9 cellular contexts compared by ENCODE assay signal in genomic region chr1:29238601-29238964, GRCh38. TPM values are rescaled to one million over a fixed set of nuclear protein-coding genes. Genes with fewer than 3 reads are reported as not detected.
DNase-seq lines count a peak whose midpoint lies in the region; ATAC-seq and TF ChIP-seq lines count a peak whose summit lies in the region.
"Had no signal": no experiment of that assay in that cellular context is flagged by ENCODE, and none has a peak within 500 bp of the region (broad histone marks: within the 10 kb centered on the region; RNA-seq: fewer than 3 reads in every experiment).

No MANE protein-coding gene starts in this region.

- no peak overlapping the region for H3K27ac Mint-ChIP-seq in H9
- no peak overlapping the region for H3K27ac Mint-ChIP-seq in activated CD8-positive, alpha-beta T cell treated with anti-CD3 and anti-CD28 coated beads for 36 hours
- H3K27ac Mint-ChIP-seq in glutamatergic neuron (ENCODE audit: unreplicated experiment): peak overlapping the region; percentile 57

- H2AK5ac ChIP-seq in H9 (ENCODE audit: insufficient read length, low read length): no peak overlapping the region

- H3K4me1 Mint-ChIP-seq in H9: peaks cover 35 to 39% of the 10 kb centered on the region in 2 experiments
- peaks cover 13% of the 10 kb centered on the region for H3K4me1 Mint-ChIP-seq in activated CD8-positive, alpha-beta T cell treated with anti-CD3 and anti-CD28 coated beads for 36 hours (ENCODE audit: low read depth)
- H3K4me1 Mint-ChIP-seq in glutamatergic neuron (ENCODE audit: low read depth, unreplicated experiment): peaks cover 31% of the 10 kb centered on the region

- H3K23me2 ChIP-seq in H9 (ENCODE audit: insufficient read length, low read depth, low read length, poor library complexity, severe bottlenecking): peaks cover 14% of the 10 kb centered on the region

- H3K27me3 ChIP-seq in H9 (ENCODE audit: insufficient read depth, low read length): peaks cover 15% of the 10 kb centered on the region; the same call in 1 of the 2 replicates
- H3K27me3 ChIP-seq in skeletal muscle satellite cell (ENCODE audit: control insufficient read depth, insufficient read depth, low read length): peaks cover 10% of the 10 kb centered on the region

- H3K9ac ChIP-seq in H9 (ENCODE audit: extremely low read depth, insufficient read length, low read length) (no peak overlapping the region), skeletal muscle satellite cell (ENCODE audit: low read depth, low read length) (no peak overlapping the region)

- H2BK120ac ChIP-seq in H9 (ENCODE audit: low read depth, low read length, poor library complexity, severe bottlenecking): no peak overlapping the region

- no peak overlapping the region for H2AFZ ChIP-seq in H9 (ENCODE audit: low read length)

- no peak for DNase-seq in H9
- no peak for DNase-seq in activated CD8-positive, alpha-beta T cell treated with anti-CD3 and anti-CD28 coated beads for 36 hours
- no peak for DNase-seq in glutamatergic neuron
- DNase-seq in HCEC 1CT: no peak
- DNase-seq in NCI-H1417 (lab: John Stamatoyannopoulos, UW): no peak
- DNase-seq: NCI-H146 had no signal

- no peak overlapping the region for H3K23ac ChIP-seq in H9 (ENCODE audit: insufficient read length, low read depth, low read length)

- ATAC-seq in activated CD8-positive, alpha-beta T cell treated with anti-CD3 and anti-CD28 coated beads for 36 hours: no peak
- no peak for ATAC-seq in activated CD4-positive, CD25-positive, alpha-beta regulatory T cell treated with anti-CD3 and anti-CD28 coated beads, Interleukin-2, amount 50 U/mL, for 24 hours
- no peak for ATAC-seq in HG02610 (IDR thresholded peaks at IDR 0.05; ENCODE audit: unreplicated experiment)

- peaks cover 11% of the 10 kb centered on the region; the same call in 1 of the 2 replicates for H3K4me1 ChIP-seq in H9 (ENCODE audit: insufficient read depth, low read length)
- H3K4me1 ChIP-seq in skeletal muscle satellite cell (ENCODE audit: control insufficient read depth, insufficient read depth, low read length): peaks cover 38% of the 10 kb centered on the region

- H2BK12ac ChIP-seq in H9 (ENCODE audit: insufficient read length, low read depth, low read length): no peak overlapping the region

- H3K27me3 Mint-ChIP-seq in H9 (ENCODE audit: low read depth) (peaks cover 50% of the 10 kb centered on the region), glutamatergic neuron (ENCODE audit: unreplicated experiment) (peaks cover 18% of the 10 kb centered on the region)
- H3K27me3 Mint-ChIP-seq in activated CD8-positive, alpha-beta T cell treated with anti-CD3 and anti-CD28 coated beads for 36 hours: peaks cover 42% of the 10 kb centered on the region

- no peaks in the 10 kb centered on the region for H3K9me3 ChIP-seq in H9 (ENCODE audit: control insufficient read depth, low read depth, low read length)
- no peaks in the 10 kb centered on the region for H3K9me3 ChIP-seq in skeletal muscle satellite cell (replicated peaks; ENCODE audit: low read length)

- H3K36me3 Mint-ChIP-seq in H9 (ENCODE audit: insufficient read depth in 1 of 3, low read depth in 3 of 3): peaks cover 0 to 5% (median 0%) of the 10 kb centered on the region in 3 experiments; a peak in 2 of 7 replicates
- peaks cover 3% of the 10 kb centered on the region for H3K36me3 Mint-ChIP-seq in activated CD8-positive, alpha-beta T cell treated with anti-CD3 and anti-CD28 coated beads for 36 hours (ENCODE audit: low read depth)
- H3K36me3 Mint-ChIP-seq in glutamatergic neuron (ENCODE audit: unreplicated experiment): peaks cover 6% of the 10 kb centered on the region

- H3K18ac ChIP-seq in H9 (ENCODE audit: insufficient read length, low read depth, low read length): no peak overlapping the region

- H4K91ac ChIP-seq in H9 (ENCODE audit: insufficient read length, low read depth, low read length): no peak overlapping the region

- H3K36me3 ChIP-seq in skeletal muscle satellite cell (ENCODE audit: insufficient read depth, low read length): no peaks in the 10 kb centered on the region

- no peaks in the 10 kb centered on the region for H3K79me1 ChIP-seq in H9 (ENCODE audit: insufficient read depth, low read depth, low read length, poor library complexity, severe bottlenecking)

- intact Hi-C loops in activated CD8-positive, alpha-beta T cell treated with anti-CD3 and anti-CD28 coated beads for 36 hours (cut with micrococcal nuclease): no loop called here

- no CpG with 5 or more reads among the region's 12 CpGs for WGBS in H9 (ENCODE audit: extremely low coverage, insufficient read length, low lambda C conversion rate)

- H2BK5ac ChIP-seq in H9 (ENCODE audit: insufficient read length, low read length): no peak overlapping the region

- H3K4me2 ChIP-seq in H9 (ENCODE audit: insufficient read depth, insufficient read length, low read length) (peak overlapping the region; percentile 91), skeletal muscle satellite cell (ENCODE audit: low read length) (peak overlapping the region; percentile 94)

- no peak overlapping the region for H3K4ac ChIP-seq in H9 (ENCODE audit: low read depth, low read length)

- no peak overlapping the region for H3K27ac ChIP-seq in H9 (ENCODE audit: insufficient read length, low read depth, low read length)

- H4K20me1 ChIP-seq in H9 (ENCODE audit: control insufficient read depth, insufficient read depth, insufficient read length): no peaks in the 10 kb centered on the region

- no peak overlapping the region for H4K8ac ChIP-seq in H9 (replicated peaks; ENCODE audit: insufficient read length, low read depth, low read length)

- TF ChIP-seq CTCF in H9 (conservative IDR thresholded peaks at IDR 0.05) (no peak), glutamatergic neuron (IDR thresholded peaks at IDR 0.05; ENCODE audit: partially characterized antibody, unreplicated experiment) (no peak)
- TF ChIP-seq CTCF in activated CD8-positive, alpha-beta T cell treated with anti-CD3 and anti-CD28 coated beads for 36 hours (IDR thresholded peaks at IDR 0.05): no peak

- H3K4me3 ChIP-seq in skeletal muscle satellite cell (ENCODE audit: low read length): peak overlapping the region; percentile 80

- no peak overlapping the region for H2BK20ac ChIP-seq in H9 (ENCODE audit: low read depth, low read length, poor library complexity, severe bottlenecking)

- H3K79me2 ChIP-seq in H9 (ENCODE audit: insufficient read depth, low read length): no peaks in the 10 kb centered on the region

- no peak overlapping the region for H3K56ac ChIP-seq in H9 (ENCODE audit: insufficient read length, low read depth, low read length)

- no peak overlapping the region for H3K14ac ChIP-seq in H9 (ENCODE audit: insufficient read depth, low read length)

- H3K4me3 Mint-ChIP-seq in H9 (peak overlapping the region; percentile 77 to 78), glutamatergic neuron (ENCODE audit: unreplicated experiment) (peak overlapping the region; percentile 89)
- peak overlapping the region; percentile 42 for H3K4me3 Mint-ChIP-seq in activated CD8-positive, alpha-beta T cell treated with anti-CD3 and anti-CD28 coated beads for 36 hours

- H3K9me3 Mint-ChIP-seq in H9 (peaks cover 3 to 6% of the 10 kb centered on the region in 2 experiments; a peak in 4 of 5 replicates), glutamatergic neuron (ENCODE audit: unreplicated experiment) (peaks cover 14% of the 10 kb centered on the region)
- H3K9me3 Mint-ChIP-seq in activated CD8-positive, alpha-beta T cell treated with anti-CD3 and anti-CD28 coated beads for 36 hours: no peaks in the 10 kb centered on the region

- no peak overlapping the region for H3T11ph ChIP-seq in H9 (ENCODE audit: low read length)

- POLR2A ChIA-PET in activated CD8-positive, alpha-beta T cell treated with anti-CD3 and anti-CD28 coated beads for 36 hours (lab: Charles Lee): no interaction called here

- CTCF ChIA-PET in activated CD8-positive, alpha-beta T cell treated with anti-CD3 and anti-CD28 coated beads for 36 hours (lab: Charles Lee): interaction anchor here (0.8 kb wide), 1 partner anchor 1142 kb away, joined by 3 read pairs; no protein-coding TSS in a partner anchor

- H4K5ac ChIP-seq in H9 (ENCODE audit: insufficient read length, low read depth, low read length): no peak overlapping the region

- no peak overlapping the region for H2BK15ac ChIP-seq in H9 (ENCODE audit: low read depth, low read length)

RNA-seq across cellular contexts. Expression of gene PTPRU, which starts 2.3 kb away (rescaled TPM):
- total RNA-seq in H9 (2021): 45.0 and 45.5 TPM in 2 replicates
- under 1 TPM; 0.56 to 0.74 TPM for total RNA-seq in activated CD8-positive, alpha-beta T cell treated with anti-CD3 and anti-CD28 coated beads for 36 hours
- 92.5 TPM for total RNA-seq in glutamatergic neuron (ENCODE audit: unreplicated experiment)
- total RNA-seq in skeletal muscle satellite cell (2012; rRNA removed): 9.4 and 20.3 TPM in 2 replicates

RNA-seq across cellular contexts. Expression of gene MECR, which starts 7.8 kb away (rescaled TPM):
- total RNA-seq in H9 (2021) (25.8 and 30.9 TPM in 2 replicates), glutamatergic neuron (ENCODE audit: unreplicated experiment) (21.4 TPM)
- 10 to 100 TPM; 42.2 to 43.5 TPM for total RNA-seq in activated CD8-positive, alpha-beta T cell treated with anti-CD3 and anti-CD28 coated beads for 36 hours
- total RNA-seq in skeletal muscle satellite cell (2012; rRNA removed): 34.0 and 35.8 TPM in 2 replicates

RNA-seq across cellular contexts. Expression of gene SRSF4, which starts 56.9 kb away (rescaled TPM):
- 89.8 and 90.6 TPM in 2 replicates for total RNA-seq in H9 (2021)
- total RNA-seq in activated CD8-positive, alpha-beta T cell treated with anti-CD3 and anti-CD28 coated beads for 36 hours: 100 to 1,000 TPM; 121 to 123 TPM
- 69.0 TPM for total RNA-seq in glutamatergic neuron (ENCODE audit: unreplicated experiment)
- total RNA-seq in skeletal muscle satellite cell (2012; rRNA removed): 21.4 and 24.1 TPM in 2 replicates

Comparison
In these comparisons a context has a peak if more than half of its experiments do, and no peak if none do; other contexts are left out.
1. RNA of gene PTPRU, which starts 2.3 kb away (total RNA-seq): 92.5 TPM in glutamatergic neuron (single experiment) and 45.0 to 45.5 TPM in H9; 0.56 to 0.74 TPM in activated CD8-positive, alpha-beta T cell treated with anti-CD3 and anti-CD28 coated beads for 36 hours; every median in the first group is over 10 times any median in the second.
2. Peak in every context shown above with its lines, with median percentiles within 50 percentile points of each other: H3K4me3 Mint-ChIP-seq.